In the genomic region with DNA sequence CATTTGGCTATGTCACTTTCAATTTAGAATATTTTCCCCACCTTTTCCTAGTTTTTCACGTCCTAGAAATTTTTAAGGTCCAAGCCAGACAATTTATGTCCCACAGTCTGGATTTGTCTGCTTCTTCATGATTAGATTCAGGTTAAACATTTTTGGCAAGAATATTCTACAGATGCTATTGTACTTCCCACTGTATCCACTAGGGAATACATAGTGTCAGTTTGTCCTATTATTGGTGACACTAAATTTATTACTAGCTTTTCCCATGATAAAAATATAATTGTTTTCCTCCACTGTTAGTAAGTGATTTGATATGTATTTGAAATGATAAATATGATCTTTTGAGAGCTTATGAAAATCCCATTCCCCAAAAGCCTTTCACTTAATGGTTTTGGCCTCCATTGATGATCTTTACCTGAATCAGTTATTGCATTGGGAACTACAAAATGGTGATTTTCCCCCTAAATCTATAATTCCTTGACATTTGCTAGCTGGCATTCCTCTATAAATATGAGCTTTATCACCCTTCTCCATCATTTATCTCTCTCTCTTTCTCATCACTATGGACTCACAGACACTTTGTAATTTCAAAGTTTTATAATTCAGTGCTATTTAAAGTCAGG, we compare ENCODE assay signal across 12 cellular contexts. TPM values are rescaled to one million over a fixed set of nuclear protein-coding genes. Genes with fewer than 3 reads are reported as not detected.
A peak's percentile ranks its signal among the peaks of the same experiment; 100 is the strongest.
DNase-seq lines count a peak whose midpoint lies in the region; ATAC-seq and TF ChIP-seq lines count a peak whose summit lies in the region.
"Had no signal": no experiment of that assay in that cellular context is flagged by ENCODE, and none has a peak within 500 bp of the region (broad histone marks: within the 10 kb centered on the region; RNA-seq: fewer than 3 reads in every experiment).

No MANE protein-coding gene starts in this region.

- no peak overlapping the region for H3K4me2 ChIP-seq in PC-9

- DNase-seq in DMS53 (lab: John Stamatoyannopoulos, UW) (peak; percentile 10), DMS53 treated with DMSO at 0.1 percent for 48 hours (lab: John Stamatoyannopoulos, UW; ENCODE audit: unreplicated experiment) (no peak), PC-9 (no peak), epithelial cell of esophagus (ENCODE audit: low read depth) (no peak), psoas muscle (no peak), prostate gland (ENCODE audit: low spot score) (no peak)
- DNase-seq: activated T-cell treated with anti-CD3 and anti-CD28 coated beads for 4 hours, lower lobe of right lung, upper lobe of right lung had no signal

- H3K9me3 ChIP-seq in PC-9 (ENCODE audit: insufficient read depth, low read depth) = no peaks in the 10 kb centered on the region
- H3K9me3 ChIP-seq in psoas muscle = no peaks in the 10 kb centered on the region
- H3K9me3 ChIP-seq in prostate gland = no peaks in the 10 kb centered on the region
- H3K9me3 ChIP-seq: lower lobe of right lung, upper lobe of right lung had no signal

- no peak overlapping the region for H3K27ac ChIP-seq in PC-9
- no peak overlapping the region for H3K27ac ChIP-seq in psoas muscle
- H3K27ac ChIP-seq in prostate gland = no peak overlapping the region
- H3K27ac ChIP-seq: lower lobe of right lung, upper lobe of right lung had no signal

- no peaks in the 10 kb centered on the region for H4K20me1 ChIP-seq in PC-9 (ENCODE audit: insufficient read depth)

- ATAC-seq in psoas muscle = no peak
- ATAC-seq in GM19324 (IDR thresholded peaks at IDR 0.05; ENCODE audit: low FRiP score, unreplicated experiment) = no peak
- no peak for ATAC-seq in HG03097 (IDR thresholded peaks at IDR 0.05; ENCODE audit: low FRiP score, unreplicated experiment)
- ATAC-seq: lower lobe of right lung, upper lobe of right lung had no signal

- H3K4me3 ChIP-seq in PC-9 (no peak overlapping the region), epithelial cell of esophagus (ENCODE audit: low read length) (no peak overlapping the region), psoas muscle (no peak overlapping the region), prostate gland (no peak overlapping the region)
- H3K4me3 ChIP-seq: lower lobe of right lung, upper lobe of right lung had no signal

- no peaks in the 10 kb centered on the region for H3K4me1 ChIP-seq in PC-9 (replicated peaks; ENCODE audit: insufficient read depth)
- H3K4me1 ChIP-seq in psoas muscle = no peaks in the 10 kb centered on the region
- H3K4me1 ChIP-seq in prostate gland (replicated peaks) = no peaks in the 10 kb centered on the region
- H3K4me1 ChIP-seq: lower lobe of right lung, upper lobe of right lung had no signal

- no peaks in the 10 kb centered on the region for H3K79me2 ChIP-seq in PC-9 (ENCODE audit: low read depth)

- WGBS in psoas muscle, 3 donors = 52 to 59% (median 58%) methylated on average over 1 of the region's 1 CpG
- 83% methylated on average over 1 of the region's 1 CpG for WGBS in prostate gland

- BruUV-seq in PC-9 (replicated peaks; lab: Mats Ljungman, UMichigan) = no TSS peak

- POLR2A ChIA-PET in PC-9 (lab: Charles Lee; ENCODE audit: unreplicated experiment) = no interaction called here

- peak; percentile 68 for TF ChIP-seq CTCF in PC-9 (conservative IDR thresholded peaks at IDR 0.05)
- TF ChIP-seq CTCF in epithelial cell of esophagus (IDR thresholded peaks at IDR 0.05; ENCODE audit: insufficient read depth, low read depth, low read length, missing control alignments) = peak; percentile 36
- TF ChIP-seq CTCF in psoas muscle (IDR thresholded peaks at IDR 0.05) = peak; percentile 18
- TF ChIP-seq CTCF in prostate gland (IDR thresholded peaks at IDR 0.05) = peak in 1 of 4 experiments; percentile 32

- intact Hi-C loops in PC-9 (cut with micrococcal nuclease; ENCODE audit: unreplicated experiment) (loop anchor here (1.0 to 5.0 kb wide), 2 partner anchors 257 to 739 kb away; no protein-coding TSS in a partner anchor), psoas muscle (cut with DNase I) (no loop called here), prostate gland (cut with DNase I) (no loop called here)

- H3F3A ChIP-seq in PC-9 (ENCODE audit: insufficient read depth, low read depth) = no peaks in the 10 kb centered on the region

- H3K27me3 ChIP-seq in PC-9 (ENCODE audit: insufficient read depth, low read depth) (no peaks in the 10 kb centered on the region), psoas muscle (ENCODE audit: insufficient read depth in 3 of 3, low read length in 2 of 3) (no peaks in the 10 kb centered on the region), prostate gland (replicated peaks; ENCODE audit: insufficient read depth) (no peaks in the 10 kb centered on the region)
- H3K27me3 ChIP-seq: upper lobe of right lung had no signal

- no peaks in the 10 kb centered on the region for H3K9me2 ChIP-seq in PC-9 (ENCODE audit: insufficient read depth)

- H3K36me3 ChIP-seq in PC-9 (ENCODE audit: low read depth) = no peaks in the 10 kb centered on the region
- H3K36me3 ChIP-seq in psoas muscle (ENCODE audit: insufficient read depth in 1 of 2, low read depth in 1 of 2) = no peaks in the 10 kb centered on the region
- H3K36me3 ChIP-seq in prostate gland = no peaks in the 10 kb centered on the region
- H3K36me3 ChIP-seq: lower lobe of right lung, upper lobe of right lung had no signal

- TF ChIP-seq POLR2A in prostate gland (IDR thresholded peaks at IDR 0.05) = no peak

- no peak overlapping the region for H2AFZ ChIP-seq in PC-9

- CTCF ChIA-PET in PC-9 (lab: Charles Lee) = interaction anchor here (0.5 to 1.0 kb wide), 4 partner anchors 62 to 257 kb away, joined by 3 to 7 read pairs (median 4); no protein-coding TSS in a partner anchor

RNA-seq across cellular contexts. Expression of gene ARL14, which starts 8.3 kb away (rescaled TPM):
- total RNA-seq in PC-9 (2021) (13.0 and 17.6 TPM in 2 replicates), psoas muscle (not detected), prostate gland (not detected)
- under 1 TPM in 1 of 3 donors, not detected in 2; 0.03 TPM for polyA plus RNA-seq in psoas muscle
- total RNA-seq: fibroblast of lung, lower lobe of right lung, upper lobe of right lung had no signal
- polyA plus RNA-seq: fibroblast of lung had no signal

Comparison
In these comparisons a context has a peak if more than half of its experiments do, and no peak if none do; other contexts are left out.
1. RNA of gene ARL14, which starts 8.3 kb away (total RNA-seq): 13.0 to 17.6 TPM in PC-9; not detected in psoas muscle and not detected in prostate gland; every median in the first group is over 10 times any median in the second.